In the genomic region with DNA sequence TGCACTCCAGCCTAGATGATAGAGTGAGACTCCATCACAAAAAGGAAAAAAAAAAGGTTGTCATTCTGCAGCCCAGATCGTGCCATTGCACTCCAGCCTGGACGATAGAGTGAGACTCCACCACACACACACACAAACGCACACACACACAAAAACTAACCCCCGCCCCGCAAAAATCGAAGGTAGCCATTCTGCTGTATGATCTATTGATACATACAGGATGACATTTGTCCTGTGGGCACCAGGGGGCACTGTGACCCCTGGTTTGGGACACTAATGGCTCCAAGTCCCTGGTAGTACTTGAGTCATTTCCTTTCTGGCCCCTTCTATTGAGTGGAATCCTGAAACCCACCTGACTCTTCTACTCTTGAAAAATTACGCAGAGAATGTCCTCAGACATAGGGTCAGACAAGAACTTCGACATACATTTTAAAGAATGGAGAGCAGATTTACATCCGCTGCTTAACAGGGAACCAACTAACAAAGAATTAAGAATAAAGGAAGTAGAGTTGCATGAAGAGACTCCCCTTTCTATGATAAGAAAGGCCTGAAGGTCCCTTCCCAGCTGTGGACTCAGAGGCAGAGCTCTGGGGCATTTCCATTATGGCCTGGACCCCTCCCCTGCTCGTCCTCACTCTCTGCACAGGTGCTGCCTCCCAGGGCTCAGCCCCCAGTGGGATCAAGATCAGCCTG, we compare ENCODE assay signal across 9 cellular contexts. TPM values are rescaled to one million over a fixed set of nuclear protein-coding genes. Genes with fewer than 3 reads are reported as not detected.
DNase-seq lines count a peak whose midpoint lies in the region; ATAC-seq and TF ChIP-seq lines count a peak whose summit lies in the region.
"Had no signal": no experiment of that assay in that cellular context is flagged by ENCODE, and none has a peak within 500 bp of the region (broad histone marks: within the 10 kb centered on the region; RNA-seq: fewer than 3 reads in every experiment).

No MANE protein-coding gene starts in this region.

- no peak overlapping the region for H3K4me3 ChIP-seq in fibroblast of lung (replicated peaks in 1 of 4; ENCODE audit: control extremely low read depth in 1 of 4, insufficient read depth in 1 of 4, low read depth in 3 of 4, low read length in 4 of 4)
- H3K4me3 ChIP-seq in osteoblast (ENCODE audit: insufficient read depth, low read length), result no peak overlapping the region

- H3K27me3 ChIP-seq in fibroblast of lung (ENCODE audit: control insufficient read depth, insufficient read depth, low read length), result peaks cover 3% of the 10 kb centered on the region
- peaks cover 12% of the 10 kb centered on the region for H3K27me3 ChIP-seq in osteoblast (ENCODE audit: insufficient read depth, low read length)

- H3K27ac ChIP-seq in fibroblast of lung (ENCODE audit: insufficient read depth, low read length), result no peak overlapping the region
- no peak overlapping the region for H3K27ac ChIP-seq in osteoblast (ENCODE audit: low read depth, low read length)
- H3K27ac ChIP-seq: neutrophil had no signal

- peak; percentile 52 for DNase-seq in AG08395 (ENCODE audit: low spot score)
- DNase-seq in NCI-H446 treated with DMSO at 0.1 percent for 48 hours (lab: John Stamatoyannopoulos, UW), result peak; percentile 15
- DNase-seq in activated CD8-positive, alpha-beta memory T cell treated with anti-CD3 and anti-CD28 coated beads, Interleukin-2, amount 50 U/mL, for 24 hours (ENCODE audit: extremely low read depth), result peak; percentile 21
- DNase-seq in fibroblast of lung (ENCODE audit: low read depth in 2 of 2), result peak; percentile 22 to 70
- DNase-seq in osteoblast (ENCODE audit: insufficient read length, low spot score, missing footprints), result no peak

- H4K20me1 ChIP-seq in fibroblast of lung (ENCODE audit: control insufficient read depth, extremely low read depth, insufficient read depth, low read length) (no peaks in the 10 kb centered on the region), osteoblast (ENCODE audit: insufficient read depth, low read length) (no peaks in the 10 kb centered on the region)

- H3K36me3 ChIP-seq in fibroblast of lung (ENCODE audit: control insufficient read depth, insufficient read depth, low read length), result no peaks in the 10 kb centered on the region
- H3K36me3 ChIP-seq in osteoblast (ENCODE audit: insufficient read depth, low read length), result no peaks in the 10 kb centered on the region
- H3K36me3 ChIP-seq: neutrophil had no signal

- H3K9me3 ChIP-seq in fibroblast of lung (ENCODE audit: control insufficient read depth, insufficient read depth, low read depth, low read length), result no peaks in the 10 kb centered on the region
- H3K9me3 ChIP-seq in osteoblast (ENCODE audit: low read depth, low read length), result no peaks in the 10 kb centered on the region
- H3K9me3 ChIP-seq: neutrophil had no signal

- H3K79me2 ChIP-seq in fibroblast of lung (ENCODE audit: control insufficient read depth, insufficient read depth, low read length), result no peaks in the 10 kb centered on the region
- H3K79me2 ChIP-seq in osteoblast (ENCODE audit: insufficient read depth, low read length), result no peaks in the 10 kb centered on the region

- no peak overlapping the region for H3K4me2 ChIP-seq in fibroblast of lung (ENCODE audit: extremely low read depth, insufficient read depth, low read length)
- no peak overlapping the region for H3K4me2 ChIP-seq in osteoblast (ENCODE audit: insufficient read depth, low read length)

- H2AFZ ChIP-seq in fibroblast of lung (ENCODE audit: low read length), result no peak overlapping the region
- H2AFZ ChIP-seq in osteoblast (ENCODE audit: low read length), result no peak overlapping the region

- TF ChIP-seq CTCF in GM12873 (IDR thresholded peaks at IDR 0.05; ENCODE audit: insufficient read depth, low read depth, low read length, missing control alignments) (peak; percentile 70), fibroblast of lung (conservative IDR thresholded peaks at IDR 0.05 in 1 of 2, IDR thresholded peaks at IDR 0.05 in 1 of 2; ENCODE audit: low read depth in 1 of 2, low read length in 2 of 2) (peak; percentile 35 to 74), osteoblast (IDR thresholded peaks at IDR 0.05; ENCODE audit: extremely low read depth, low read depth, low read length) (peak; percentile 73)

- no peak overlapping the region for H3K9ac ChIP-seq in fibroblast of lung (ENCODE audit: insufficient read depth, low read length)

- H3K4me1 ChIP-seq in fibroblast of lung (ENCODE audit: control insufficient read depth, extremely low read depth, insufficient read depth, low read length), result no peaks in the 10 kb centered on the region
- H3K4me1 ChIP-seq in osteoblast (ENCODE audit: insufficient read depth, low read length), result no peaks in the 10 kb centered on the region

- ATAC-seq in HG02981 (IDR thresholded peaks at IDR 0.05; ENCODE audit: unreplicated experiment) (no peak), GM21786 (IDR thresholded peaks at IDR 0.05; ENCODE audit: unreplicated experiment) (no peak)

RNA-seq across cellular contexts. Expression of a gene that starts 35.0 kb away (rescaled TPM):
- under 0.01 TPM in 1 of 2 replicates, not detected in the other for total RNA-seq in fibroblast of lung
- polyA plus RNA-seq in fibroblast of lung, result 0.16 and 0.20 TPM in 2 replicates
- not detected in 2 replicates for polyA plus RNA-seq in fibroblast of lung (2012)
- polyA minus RNA-seq in fibroblast of lung (ENCODE audit: low replicate concordance), result not detected in 2 replicates
- total RNA-seq in osteoblast, result under 0.01 and 0.36 TPM in 2 replicates

RNA-seq across cellular contexts. Expression of a gene that starts 50.3 kb away (rescaled TPM):
- not detected in 2 replicates for total RNA-seq in fibroblast of lung
- not detected in 2 replicates for polyA plus RNA-seq in fibroblast of lung
- not detected in 2 replicates for polyA plus RNA-seq in fibroblast of lung (2012)
- not detected in 2 replicates for polyA minus RNA-seq in fibroblast of lung (ENCODE audit: low replicate concordance)
- total RNA-seq in osteoblast, result not detected in 2 replicates
